ENCODE assay signal across 10 cellular contexts in genomic region chr11:125199915-125200314, GRCh38. TPM values are rescaled to one million over a fixed set of nuclear protein-coding genes. Genes with fewer than 3 reads are reported as not detected.
"Had no signal": no experiment of that assay in that cellular context is flagged by ENCODE, and none has a peak within 500 bp of the region (broad histone marks: within the 10 kb centered on the region; RNA-seq: fewer than 3 reads in every experiment).

No MANE protein-coding gene starts in this region.

- H3K4me3 ChIP-seq: GM23248, HAP-1 had no signal

- H3K9me3 ChIP-seq: HAP-1 had no signal

- H3K27ac Mint-ChIP-seq: HFFc6, IgD-negative memory B cell had no signal

- H3K27ac ChIP-seq: GM23248, HL-60 had no signal

- H3K36me3 Mint-ChIP-seq: IgD-negative memory B cell had no signal

- H3K36me3 ChIP-seq: HAP-1 had no signal

- DNase-seq: GM23248, GOT3, H7, HFFc6, KBM-7 had no signal

- H3K9me3 Mint-ChIP-seq: IgD-negative memory B cell had no signal

- H3K4me3 Mint-ChIP-seq: HFFc6, IgD-negative memory B cell had no signal

- ATAC-seq: HCT116, HepG2 had no signal

- H3K4me1 Mint-ChIP-seq: IgD-negative memory B cell had no signal

- H3K4me1 ChIP-seq: HAP-1 had no signal

RNA-seq across cellular contexts. Expression of gene PKNOX2, which starts 35.4 kb away (rescaled TPM):
- total RNA-seq: HepG2 had no signal
- polyA plus RNA-seq: HepG2, IgD-negative memory B cell had no signal
